Comparison of ENCODE assay signal across 17 cellular contexts in the genomic region with DNA sequence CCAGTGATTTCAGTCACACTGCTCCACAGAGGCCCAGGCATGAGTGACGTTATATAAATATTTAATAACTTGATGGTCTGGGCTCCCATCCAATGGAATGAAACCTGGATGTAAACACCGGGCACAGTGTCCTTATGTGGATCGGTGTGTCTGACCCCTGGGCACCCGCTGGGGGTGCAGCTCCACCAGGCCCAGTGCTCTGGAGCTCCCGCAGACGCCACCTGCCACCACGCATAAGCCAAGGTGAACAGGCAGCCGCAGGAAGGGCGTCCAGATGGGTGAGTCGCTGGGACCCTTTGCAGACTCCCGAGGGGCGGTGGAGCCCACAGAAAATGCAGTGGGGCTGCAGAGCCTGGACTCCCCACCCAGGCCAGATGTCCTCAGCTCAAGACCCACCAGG.
DNase-seq lines count a peak whose midpoint lies in the region; ATAC-seq and TF ChIP-seq lines count a peak whose summit lies in the region.
"Had no signal": no experiment of that assay in that cellular context is flagged by ENCODE, and none has a peak within 500 bp of the region (broad histone marks: within the 10 kb centered on the region; RNA-seq: fewer than 3 reads in every experiment).

No MANE protein-coding gene starts in this region.

- peaks cover 11 to 27% of the 10 kb centered on the region in 2 experiments; a peak in 3 of 4 replicates for H3K4me1 ChIP-seq in SK-N-SH (ENCODE audit: control insufficient read depth in 1 of 2, insufficient read depth in 2 of 2, low read depth in 1 of 2, low read length in 1 of 2)
- peaks cover 11% of the 10 kb centered on the region; the same call in 1 of the 2 replicates for H3K4me1 ChIP-seq in iPS-20b (ENCODE audit: insufficient read depth, low read length)

- no peaks in the 10 kb centered on the region for H3K9me2 ChIP-seq in SK-N-SH

- H3F3A ChIP-seq in SK-N-SH (replicated peaks; ENCODE audit: insufficient read depth) = peaks cover 21% of the 10 kb centered on the region

- no peak overlapping the region for H2AFZ ChIP-seq in SK-N-SH (ENCODE audit: low read depth)

- DNase-seq in SK-N-SH = peak; percentile 54
- DNase-seq in NCI-H524 treated with DMSO at 0.1 percent for 48 hours (lab: John Stamatoyannopoulos, UW) = peak; percentile 60
- DNase-seq in substantia nigra (lab: John Stamatoyannopoulos, UW) = peak in 1 of 49 donors; percentile 57
- DNase-seq in NCI-H510A treated with DMSO at 0.1 percent for 48 hours (lab: John Stamatoyannopoulos, UW) = no peak
- no peak for DNase-seq in NCI-H187 treated with DMSO at 0.1 percent for 48 hours (lab: John Stamatoyannopoulos, UW)
- DNase-seq: activated naive CD4-positive, alpha-beta T cell treated with anti-CD3 and anti-CD28 coated beads for 36 hours; activated T-cell treated with anti-CD3 and anti-CD28 coated beads for 4 hours; CD4-positive, alpha-beta memory T cell; NCI-H1436 treated with DMSO at 0.1 percent for 48 hours; NCI-H526 treated with DMSO at 0.1 percent for 48 hours; Peyer's patch; stimulated activated naive CD4-positive, alpha-beta T cell had no signal

- H4K20me1 ChIP-seq in SK-N-SH (ENCODE audit: insufficient read depth) = no peaks in the 10 kb centered on the region

- 0 out of 4 replicates have a peak overlapping the region, but pooled peaks of 1 of the 2 experiments have one; percentile 31 for H3K27ac ChIP-seq in SK-N-SH (ENCODE audit: low read depth in 2 of 2, low read length in 1 of 2)
- no peak overlapping the region for H3K27ac ChIP-seq in iPS-20b (ENCODE audit: low read length)
- H3K27ac ChIP-seq in substantia nigra (ENCODE audit: low read depth, low read length, poor library complexity, severe bottlenecking) = peak overlapping the region; percentile 60

- H3K4me3 ChIP-seq in SK-N-SH (ENCODE audit: low read depth in 2 of 2, low read length in 1 of 2) (no peak overlapping the region), iPS-20b (ENCODE audit: low read length) (no peak overlapping the region)
- H3K4me3 ChIP-seq: lung had no signal

- POLR2A ChIA-PET in SK-N-SH (lab: Yijun Ruan, JAX) = no interaction called here

- TF ChIP-seq EP300 in SK-N-SH (IDR thresholded peaks at IDR 0.05; ENCODE audit: borderline replicate concordance in 1 of 2, low read depth in 1 of 2, low read length in 1 of 2) = no peak

- H3K27me3 ChIP-seq in SK-N-SH (ENCODE audit: insufficient read depth) = no peaks in the 10 kb centered on the region
- 0 out of 2 replicates have a peak, but pooled peaks cover 4% of the 10 kb centered on the region for H3K27me3 ChIP-seq in iPS-20b (ENCODE audit: insufficient read depth, low read length)
- H3K27me3 ChIP-seq: Peyer's patch had no signal

- H3K4me2 ChIP-seq in SK-N-SH = no peak overlapping the region

- no peak overlapping the region for H3K9ac ChIP-seq in SK-N-SH
- H3K9ac ChIP-seq in iPS-20b (ENCODE audit: low read depth, low read length) = peak overlapping the region; percentile 11; the same call in 1 of the 2 replicates

- TF ChIP-seq CTCF in SK-N-SH (IDR thresholded peaks at IDR 0.05) = no peak

- H3K79me2 ChIP-seq in SK-N-SH (ENCODE audit: insufficient read depth) = no peaks in the 10 kb centered on the region

- CTCF ChIA-PET in SK-N-SH (lab: Yijun Ruan, JAX) = interaction anchor here (0.8 to 1.5 kb wide), 7 partner anchors 9 to 710 kb away, joined by 3 to 6 read pairs (median 4); no protein-coding TSS in a partner anchor

- H3K9me3 ChIP-seq in SK-N-SH (no peaks in the 10 kb centered on the region), iPS-20b (ENCODE audit: insufficient read depth, low read depth, low read length) (no peaks in the 10 kb centered on the region)
- H3K9me3 ChIP-seq: Peyer's patch had no signal

- no peak for ATAC-seq in SK-N-SH treated with all-trans-retinoic acid at 6 μM for 48 hours
- no peak for ATAC-seq in HG03135 (IDR thresholded peaks at IDR 0.05; ENCODE audit: unreplicated experiment)
- ATAC-seq: natural killer cell treated with Interleukin-12 subunit alpha and Interleukin-12 subunit beta and Interleukin-15 and Interleukin-18, amount 100 ng/mL, for 72 hours had no signal

- WGBS in SK-N-SH (ENCODE audit: low lambda C conversion rate) = 80% methylated on average over 1 of the region's 12 CpGs

- TF ChIP-seq RAD21 in SK-N-SH (IDR thresholded peaks at IDR 0.05; ENCODE audit: low read length) = no peak

- H3K36me3 ChIP-seq in SK-N-SH (replicated peaks in 1 of 2; ENCODE audit: control insufficient read depth in 1 of 2, insufficient read depth in 2 of 2, low read length in 1 of 2) = no peaks in the 10 kb centered on the region
- no peaks in the 10 kb centered on the region for H3K36me3 ChIP-seq in iPS-20b (ENCODE audit: insufficient read depth, low read depth, low read length)
- H3K36me3 ChIP-seq: Peyer's patch had no signal

TF ChIP-seq in SK-N-SH, 30 proteins besides CTCF, POLR2A, EP300 and RAD21 (continues in another document):
- TF ChIP-seq POLR2AphosphoS5 (IDR thresholded peaks at IDR 0.05; ENCODE audit: low read depth, low read length) (no peak), TCF12 (IDR thresholded peaks at IDR 0.05) (no peak), RCOR1 (IDR thresholded peaks at IDR 0.05; ENCODE audit: low read length) (no peak), MEF2A (IDR thresholded peaks at IDR 0.05; ENCODE audit: borderline replicate concordance, low read depth) (no peak), YY1 (IDR thresholded peaks at IDR 0.05; ENCODE audit: low read depth) (no peak)
- TF ChIP-seq, protein P1, sequence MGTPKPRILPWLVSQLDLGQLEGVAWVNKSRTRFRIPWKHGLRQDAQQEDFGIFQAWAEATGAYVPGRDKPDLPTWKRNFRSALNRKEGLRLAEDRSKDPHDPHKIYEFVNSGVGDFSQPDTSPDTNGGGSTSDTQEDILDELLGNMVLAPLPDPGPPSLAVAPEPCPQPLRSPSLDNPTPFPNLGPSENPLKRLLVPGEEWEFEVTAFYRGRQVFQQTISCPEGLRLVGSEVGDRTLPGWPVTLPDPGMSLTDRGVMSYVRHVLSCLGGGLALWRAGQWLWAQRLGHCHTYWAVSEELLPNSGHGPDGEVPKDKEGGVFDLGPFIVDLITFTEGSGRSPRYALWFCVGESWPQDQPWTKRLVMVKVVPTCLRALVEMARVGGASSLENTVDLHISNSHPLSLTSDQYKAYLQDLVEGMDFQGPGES (IDR thresholded peaks at IDR 0.05; ENCODE audit: low read depth, low read length) = no peak

TF ChIP-seq in SK-N-SH treated with all-trans-retinoic acid at 6 μM for 48 hours, 23 proteins besides CTCF, POLR2A, EP300 and RAD21:
- no peak for TF ChIP-seq RARB (CRISPR knock-in tag; IDR thresholded peaks at IDR 0.05)
- no peak for TF ChIP-seq SNAI2 (CRISPR knock-in tag; IDR thresholded peaks at IDR 0.05)
- TF ChIP-seq ZFP30 (CRISPR knock-in tag; IDR thresholded peaks at IDR 0.05) = no peak
- TF ChIP-seq CSDC2 (CRISPR knock-in tag; IDR thresholded peaks at IDR 0.05) = no peak
- no peak for TF ChIP-seq ESRRG (CRISPR knock-in tag; IDR thresholded peaks at IDR 0.05)
- no peak for TF ChIP-seq TOX (CRISPR knock-in tag; IDR thresholded peaks at IDR 0.05; ENCODE audit: borderline replicate concordance)
- TF ChIP-seq, protein P2, sequence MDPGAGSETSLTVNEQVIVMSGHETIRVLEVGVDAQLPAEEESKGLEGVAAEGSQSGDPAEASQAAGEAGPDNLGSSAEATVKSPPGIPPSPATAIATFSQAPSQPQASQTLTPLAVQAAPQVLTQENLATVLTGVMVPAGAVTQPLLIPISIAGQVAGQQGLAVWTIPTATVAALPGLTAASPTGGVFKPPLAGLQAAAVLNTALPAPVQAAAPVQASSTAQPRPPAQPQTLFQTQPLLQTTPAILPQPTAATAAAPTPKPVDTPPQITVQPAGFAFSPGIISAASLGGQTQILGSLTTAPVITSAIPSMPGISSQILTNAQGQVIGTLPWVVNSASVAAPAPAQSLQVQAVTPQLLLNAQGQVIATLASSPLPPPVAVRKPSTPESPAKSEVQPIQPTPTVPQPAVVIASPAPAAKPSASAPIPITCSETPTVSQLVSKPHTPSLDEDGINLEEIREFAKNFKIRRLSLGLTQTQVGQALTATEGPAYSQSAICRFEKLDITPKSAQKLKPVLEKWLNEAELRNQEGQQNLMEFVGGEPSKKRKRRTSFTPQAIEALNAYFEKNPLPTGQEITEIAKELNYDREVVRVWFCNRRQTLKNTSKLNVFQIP (CRISPR knock-in tag; IDR thresholded peaks at IDR 0.05; ENCODE audit: borderline replicate concordance, low read depth) = no peak

Comparison
In these comparisons a context has a peak if more than half of its experiments do, and no peak if none do; other contexts are left out.
1. DNase-seq: peak in SK-N-SH (single experiment) and NCI-H524 treated with DMSO at 0.1 percent for 48 hours (single experiment); none in NCI-H510A treated with DMSO at 0.1 percent for 48 hours (single experiment) and NCI-H187 treated with DMSO at 0.1 percent for 48 hours (single experiment).